ENCODE assay signal across 35 cellular contexts in genomic region chr2:141259683-141260082, GRCh38.
"Had no signal": no experiment of that assay in that cellular context is flagged by ENCODE, and none has a peak within 500 bp of the region (broad histone marks: within the 10 kb centered on the region; RNA-seq: fewer than 3 reads in every experiment).

No MANE protein-coding gene starts in this region.

- H3K4me3 ChIP-seq: MG63 had no signal

- H3K36me3 ChIP-seq: MG63 had no signal

- H3K9me3 ChIP-seq: MG63 had no signal

- DNase-seq: Karpas-422, Kasumi-1, MG63, MM.1S, MV-4-11, NCI-H1048, NCI-H1092, NCI-H1092 treated with DMSO at 0.1 percent for 48 hours, NCI-H1105, NCI-H1105 treated with DMSO at 0.1 percent for 48 hours, NCI-H1417, NCI-H1417 treated with DMSO at 0.1 percent for 48 hours, NCI-H1436, NCI-H1436 treated with DMSO at 0.1 percent for 48 hours, NCI-H146, NCI-H1694, NCI-H1694 treated with DMSO at 0.1 percent for 48 hours, NCI-H187, NCI-H187 treated with DMSO at 0.1 percent for 48 hours, NCI-H1930, NCI-H2029, NCI-H2029 treated with DMSO at 0.1 percent for 48 hours, NCI-H2081, NCI-H2081 treated with DMSO at 0.1 percent for 48 hours, NCI-H2107, NCI-H2171, NCI-H2171 treated with DMSO at 0.1 percent for 48 hours, NCI-H2227 treated with DMSO at 0.1 percent for 48 hours, NCI-H226, NCI-H345, NCI-H446, NCI-H446 treated with DMSO at 0.1 percent for 48 hours, NCI-H510A, NCI-H510A treated with DMSO at 0.1 percent for 48 hours, NCI-H524 had no signal

- H3K27me3 ChIP-seq: MG63 had no signal
